In genomic region chr12:124764870-124765570, GRCh38 we compare ENCODE assay signal across 11 cellular contexts.
DNase-seq lines count a peak whose midpoint lies in the region; ATAC-seq and TF ChIP-seq lines count a peak whose summit lies in the region.
"Had no signal": no experiment of that assay in that cellular context is flagged by ENCODE, and none has a peak within 500 bp of the region (broad histone marks: within the 10 kb centered on the region; RNA-seq: fewer than 3 reads in every experiment).

No MANE protein-coding gene starts in this region.

- peaks cover 5 to 19% of the 10 kb centered on the region in 2 donors for H3K4me1 ChIP-seq in thyroid gland

- no peak overlapping the region for H3K4me3 Mint-ChIP-seq in activated naive CD8-positive, alpha-beta T cell treated with anti-CD3 and anti-CD28 coated beads, Interleukin-2, amount 50 U/mL, for 24 hours

- intact Hi-C loops in thyroid gland (cut with DNase I), result loop anchor here (5.0 to 10.0 kb wide), 3 partner anchors 198 to 410 kb away; partner anchors contain the start of gene NCOR2

- TF ChIP-seq CTCF in kidney epithelial cell (IDR thresholded peaks at IDR 0.05; ENCODE audit: insufficient read depth, low read length, poor library complexity, severe bottlenecking) (no peak), thyroid gland (IDR thresholded peaks at IDR 0.05) (no peak)

- DNase-seq in LHCN-M2 (ENCODE audit: low read depth) (peak; percentile 100), caudate nucleus (lab: John Stamatoyannopoulos, UW) (no peak), kidney epithelial cell (ENCODE audit: low read depth) (peak; percentile 89), thyroid gland (no peak), globus pallidus (ENCODE audit: low spot score) (no peak), NCI-H1417 treated with DMSO at 0.1 percent for 48 hours (lab: John Stamatoyannopoulos, UW) (no peak)
- no peak for DNase-seq in activated T-cell treated with anti-CD3 and anti-CD28 coated beads, Interleukin-2, amount 50 U/mL, for 48 hours
- DNase-seq in activated naive CD8-positive, alpha-beta T cell treated with anti-CD3 and anti-CD28 coated beads, Interleukin-2, amount 50 U/mL, for 24 hours, result no peak
- DNase-seq: hypothalamus, SIG-M5 had no signal

- peaks cover 56% of the 10 kb centered on the region for H3K4me1 Mint-ChIP-seq in activated naive CD8-positive, alpha-beta T cell treated with anti-CD3 and anti-CD28 coated beads, Interleukin-2, amount 50 U/mL, for 24 hours

- H3K27me3 Mint-ChIP-seq in activated naive CD8-positive, alpha-beta T cell treated with anti-CD3 and anti-CD28 coated beads, Interleukin-2, amount 50 U/mL, for 24 hours, result peaks cover 14% of the 10 kb centered on the region

- no peaks in the 10 kb centered on the region for H3K36me3 ChIP-seq in kidney epithelial cell (ENCODE audit: control insufficient read depth, insufficient read depth, low read length)
- H3K36me3 ChIP-seq in thyroid gland, result no peaks in the 10 kb centered on the region

- 71 to 78% methylated on average over 2 of the region's 2 CpGs for WGBS in thyroid gland, 2 donors

- no peak overlapping the region for H3K4me3 ChIP-seq in kidney epithelial cell (ENCODE audit: low read depth, low read length)
- no peak overlapping the region for H3K4me3 ChIP-seq in thyroid gland (replicated peaks in 1 of 3)

- H3K27ac ChIP-seq in caudate nucleus (ENCODE audit: low read depth, low read length) (peak overlapping the region; percentile 41), thyroid gland (peak overlapping the region in 2 of 3 donors; percentile 3 to 56)
- H3K27ac ChIP-seq: KMS-11 had no signal

- no peak for TF ChIP-seq POLR2A in thyroid gland (IDR thresholded peaks at IDR 0.05)

- peaks cover 21% of the 10 kb centered on the region for H3K9me3 Mint-ChIP-seq in activated naive CD8-positive, alpha-beta T cell treated with anti-CD3 and anti-CD28 coated beads, Interleukin-2, amount 50 U/mL, for 24 hours

- no peak for ATAC-seq in activated naive CD8-positive, alpha-beta T cell treated with anti-CD3 and anti-CD28 coated beads, Interleukin-2, amount 50 U/mL, for 24 hours

- H3K9me3 ChIP-seq in thyroid gland, result no peaks in the 10 kb centered on the region

- H3K27ac Mint-ChIP-seq in activated naive CD8-positive, alpha-beta T cell treated with anti-CD3 and anti-CD28 coated beads, Interleukin-2, amount 50 U/mL, for 24 hours, result no peak overlapping the region

- H3K27me3 ChIP-seq in kidney epithelial cell (ENCODE audit: control insufficient read depth, insufficient read depth, low read length) (no peaks in the 10 kb centered on the region), thyroid gland (no peaks in the 10 kb centered on the region)

- peaks cover 16% of the 10 kb centered on the region for H3K36me3 Mint-ChIP-seq in activated naive CD8-positive, alpha-beta T cell treated with anti-CD3 and anti-CD28 coated beads, Interleukin-2, amount 50 U/mL, for 24 hours (ENCODE audit: low read depth)

Comparison
In these comparisons a context has a peak if more than half of its experiments do, and no peak if none do; other contexts are left out.
1. DNase-seq: peak in LHCN-M2 (single experiment) and kidney epithelial cell (single experiment); none in caudate nucleus (0 of 61), thyroid gland (0 of 2), globus pallidus (single experiment), activated T-cell treated with anti-CD3 and anti-CD28 coated beads, Interleukin-2, amount 50 U/mL, for 48 hours (0 of 2), activated naive CD8-positive, alpha-beta T cell treated with anti-CD3 and anti-CD28 coated beads, Interleukin-2, amount 50 U/mL, for 24 hours (single experiment) and NCI-H1417 treated with DMSO at 0.1 percent for 48 hours (single experiment).